8 cellular contexts compared by ENCODE assay signal in the genomic region with DNA sequence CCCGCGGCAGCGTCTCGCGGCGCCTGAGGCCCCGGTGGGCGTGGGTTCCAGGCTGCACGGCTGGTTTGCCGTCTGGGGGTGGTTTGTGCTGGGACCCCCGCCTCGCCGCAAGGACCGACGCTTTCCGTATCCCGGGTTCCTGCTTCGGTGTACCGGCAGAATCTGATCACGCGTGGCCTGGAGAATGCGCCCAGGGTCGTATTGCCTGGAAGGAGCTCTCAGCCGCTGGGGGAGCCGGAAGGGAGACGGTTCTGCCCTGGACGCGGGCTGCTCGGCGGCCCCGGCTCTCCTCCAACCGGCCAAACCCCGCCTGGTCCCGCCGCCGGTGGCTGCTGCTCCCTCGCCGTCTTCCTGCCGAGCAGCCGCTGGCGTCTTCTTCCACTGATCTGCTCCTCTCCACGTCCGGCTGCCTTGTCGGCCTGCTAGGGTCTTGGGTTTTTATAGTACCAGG. TPM values are rescaled to one million over a fixed set of nuclear protein-coding genes. Genes with fewer than 3 reads are reported as not detected.
DNase-seq lines count a peak whose midpoint lies in the region; ATAC-seq and TF ChIP-seq lines count a peak whose summit lies in the region.

No MANE protein-coding gene starts in this region.

- intact Hi-C loops in natural killer cell (cut with micrococcal nuclease), result no loop called here

- no peaks in the 10 kb centered on the region for H3K36me3 ChIP-seq in endodermal cell (ENCODE audit: control insufficient read depth, insufficient read depth, low read length)

- no peak for TF ChIP-seq CTCF in AG10803 (conservative IDR thresholded peaks at IDR 0.05; ENCODE audit: low read length)
- TF ChIP-seq CTCF in endodermal cell (conservative IDR thresholded peaks at IDR 0.05), result peak; percentile 37
- no peak for TF ChIP-seq CTCF in natural killer cell (IDR thresholded peaks at IDR 0.05)

- peak overlapping the region; percentile 50 for H3K4me3 Mint-ChIP-seq in endodermal cell
- peak overlapping the region; percentile 65 for H3K4me3 Mint-ChIP-seq in natural killer cell

- H3K27me3 Mint-ChIP-seq in endodermal cell (ENCODE audit: insufficient read depth) (peaks cover 38% of the 10 kb centered on the region), natural killer cell (ENCODE audit: low read depth in 2 of 2) (peaks cover 8 to 21% of the 10 kb centered on the region in 2 donors)

- H3K27ac Mint-ChIP-seq in endodermal cell (no peak overlapping the region), natural killer cell (peak overlapping the region in 1 of 2 donors; percentile 89)

- peak in 2 of 3 donors; percentile 5 to 32 for ATAC-seq in natural killer cell

- no peaks in the 10 kb centered on the region for H3K36me3 Mint-ChIP-seq in endodermal cell (ENCODE audit: low read depth)
- H3K36me3 Mint-ChIP-seq in natural killer cell, result no peaks in the 10 kb centered on the region

- H3K9me3 ChIP-seq in endodermal cell (ENCODE audit: control insufficient read depth, low read length), result no peaks in the 10 kb centered on the region

- no peak for DNase-seq in AG10803 (ENCODE audit: low read depth)
- DNase-seq in HuH-7.5 (ENCODE audit: low spot score), result peak; percentile 82
- peak; percentile 74 for DNase-seq in endodermal cell
- no peak for DNase-seq in natural killer cell
- DNase-seq in RKO (ENCODE audit: low spot score), result no peak
- no peak for DNase-seq in SKM-1 treated with dmso at 0.1 percent for 144 hours (lab: John Stamatoyannopoulos, UW; ENCODE audit: unreplicated experiment)
- DNase-seq in activated CD4-positive, alpha-beta T cell treated with anti-CD3 and anti-CD28 coated beads for 4 hours, result no peak
- no peak for DNase-seq in amniotic stem cell (lab: John Stamatoyannopoulos, UW)

- H3K4me3 ChIP-seq in AG10803 (ENCODE audit: low read length), result peak overlapping the region; percentile 50
- no peak overlapping the region for H3K4me3 ChIP-seq in endodermal cell (ENCODE audit: low read length)

- no peaks in the 10 kb centered on the region for H3K4me1 ChIP-seq in endodermal cell (ENCODE audit: control insufficient read depth, insufficient read depth, low read length)

- H3K9ac ChIP-seq in endodermal cell (ENCODE audit: extremely low read depth, low read length, poor library complexity, severe bottlenecking), result no peak overlapping the region

- H3K9me3 Mint-ChIP-seq in endodermal cell (peaks cover 2% of the 10 kb centered on the region), natural killer cell (no peaks in the 10 kb centered on the region)

- H3K27ac ChIP-seq in endodermal cell (ENCODE audit: low read depth, low read length), result no peak overlapping the region

- no peaks in the 10 kb centered on the region for H3K27me3 ChIP-seq in endodermal cell (ENCODE audit: control insufficient read depth, insufficient read depth, low read length, poor library complexity, severe bottlenecking)

- H3K4me1 Mint-ChIP-seq in endodermal cell (no peaks in the 10 kb centered on the region), natural killer cell (peaks cover 8 to 18% of the 10 kb centered on the region in 2 donors)

- WGBS in endodermal cell (ENCODE audit: insufficient coverage in 1 of 2, insufficient read length in 1 of 2), 2 experiments, result 45 to 78% methylated on average over 39 to 44 of the region's 44 CpGs

RNA-seq across cellular contexts. Expression of a gene that starts 39.8 kb away (rescaled TPM):
- total RNA-seq in endodermal cell, result 10 to 100 TPM; 13.0 to 16.3 TPM
- polyA plus RNA-seq in endodermal cell (2013, experiment 1 of 2), result 12.3 TPM
- 12.5 TPM for polyA plus RNA-seq in endodermal cell (2013, experiment 2 of 2)
- total RNA-seq in natural killer cell, result 10 to 100 TPM in 2 of 3 donors, 1 to 10 TPM in 1; 7.0 to 14.1 (median 11.8) TPM

RNA-seq across cellular contexts. Expression of a gene that starts 57.0 kb away (rescaled TPM):
- total RNA-seq in endodermal cell (10 to 100 TPM in 1 of 2 donors, 1 to 10 TPM in 1; 9.7 to 33.9 TPM), natural killer cell (under 1 TPM in 1 of 3 donors, not detected in 2; 0.75 TPM)
- 1.7 TPM for polyA plus RNA-seq in endodermal cell (2013, experiment 1 of 2)
- polyA plus RNA-seq in endodermal cell (2013, experiment 2 of 2), result 1.6 TPM

Comparison
In these comparisons a context has a peak if more than half of its experiments do, and no peak if none do; other contexts are left out.
1. DNase-seq: peak in HuH-7.5 (single experiment) and endodermal cell (single experiment); none in AG10803 (single experiment), natural killer cell (single experiment), RKO (single experiment), SKM-1 treated with dmso at 0.1 percent for 144 hours (single experiment), activated CD4-positive, alpha-beta T cell treated with anti-CD3 and anti-CD28 coated beads for 4 hours (0 of 2) and amniotic stem cell (single experiment).
2. RNA of a gene that starts 57.0 kb away (total RNA-seq): 9.7 to 33.9 TPM in endodermal cell; 0.75 TPM in natural killer cell; every median in the first group is over 4 times any median in the second.